ENCODE assay signal across 1 cellular context in the genomic region with DNA sequence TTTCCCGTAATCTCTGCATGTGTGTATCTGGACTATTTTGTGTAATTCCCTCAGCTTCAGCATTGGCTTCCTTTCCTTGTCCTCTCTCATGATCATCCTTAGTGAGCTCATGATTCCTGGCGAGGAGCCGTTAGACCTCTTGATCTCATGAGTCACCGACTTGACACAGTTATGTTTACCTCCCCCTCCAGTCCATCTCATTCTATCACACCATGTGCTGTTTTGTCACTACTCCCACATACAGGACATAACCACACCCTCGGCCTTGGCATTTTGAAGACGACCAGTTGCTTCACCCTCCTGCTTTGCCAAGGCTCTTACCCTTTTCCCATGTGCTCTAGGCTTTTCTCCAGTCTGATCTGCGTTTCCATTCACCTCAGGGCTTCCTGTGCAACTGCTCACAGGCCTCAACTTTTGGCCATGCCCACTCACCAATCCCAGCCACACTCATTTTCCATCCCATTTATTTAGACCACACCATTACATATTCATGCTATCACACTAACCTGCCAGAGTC.
TF ChIP-seq lines count a peak whose summit lies in the region.

No MANE protein-coding gene starts in this region.

TF ChIP-seq in K562, 482 proteins besides CTCF, POLR2A, EP300 and RAD21 (continued from another document and continues in another):
- TF ChIP-seq NR2C1 (IDR thresholded peaks at IDR 0.05), result no peak
- peak; percentile 58; the same call in 1 of the 2 replicates for TF ChIP-seq NR2C1 (tag; IDR thresholded peaks at IDR 0.05)
- TF ChIP-seq ZNF354B (CRISPR knock-in tag; IDR thresholded peaks at IDR 0.05), result no peak
- no peak for TF ChIP-seq PURB (CRISPR knock-in tag; IDR thresholded peaks at IDR 0.05; ENCODE audit: low read depth)
- TF ChIP-seq CBFA2T2 (conservative IDR thresholded peaks at IDR 0.05), result peak; percentile 50
- TF ChIP-seq ZSCAN29 (IDR thresholded peaks at IDR 0.05), result no peak
- TF ChIP-seq, protein P1, sequence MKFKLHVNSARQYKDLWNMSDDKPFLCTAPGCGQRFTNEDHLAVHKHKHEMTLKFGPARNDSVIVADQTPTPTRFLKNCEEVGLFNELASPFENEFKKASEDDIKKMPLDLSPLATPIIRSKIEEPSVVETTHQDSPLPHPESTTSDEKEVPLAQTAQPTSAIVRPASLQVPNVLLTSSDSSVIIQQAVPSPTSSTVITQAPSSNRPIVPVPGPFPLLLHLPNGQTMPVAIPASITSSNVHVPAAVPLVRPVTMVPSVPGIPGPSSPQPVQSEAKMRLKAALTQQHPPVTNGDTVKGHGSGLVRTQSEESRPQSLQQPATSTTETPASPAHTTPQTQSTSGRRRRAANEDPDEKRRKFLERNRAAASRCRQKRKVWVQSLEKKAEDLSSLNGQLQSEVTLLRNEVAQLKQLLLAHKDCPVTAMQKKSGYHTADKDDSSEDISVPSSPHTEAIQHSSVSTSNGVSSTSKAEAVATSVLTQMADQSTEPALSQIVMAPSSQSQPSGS (CRISPR knock-in tag; IDR thresholded peaks at IDR 0.05), result no peak
- TF ChIP-seq ZNF507 (tag; conservative IDR thresholded peaks at IDR 0.05), result no peak
- no peak for TF ChIP-seq ZNF785 (CRISPR knock-in tag; IDR thresholded peaks at IDR 0.05)
- no peak for TF ChIP-seq RBM34 (IDR thresholded peaks at IDR 0.05; ENCODE audit: borderline replicate concordance, insufficient read depth, low read length)
- TF ChIP-seq, protein P2, sequence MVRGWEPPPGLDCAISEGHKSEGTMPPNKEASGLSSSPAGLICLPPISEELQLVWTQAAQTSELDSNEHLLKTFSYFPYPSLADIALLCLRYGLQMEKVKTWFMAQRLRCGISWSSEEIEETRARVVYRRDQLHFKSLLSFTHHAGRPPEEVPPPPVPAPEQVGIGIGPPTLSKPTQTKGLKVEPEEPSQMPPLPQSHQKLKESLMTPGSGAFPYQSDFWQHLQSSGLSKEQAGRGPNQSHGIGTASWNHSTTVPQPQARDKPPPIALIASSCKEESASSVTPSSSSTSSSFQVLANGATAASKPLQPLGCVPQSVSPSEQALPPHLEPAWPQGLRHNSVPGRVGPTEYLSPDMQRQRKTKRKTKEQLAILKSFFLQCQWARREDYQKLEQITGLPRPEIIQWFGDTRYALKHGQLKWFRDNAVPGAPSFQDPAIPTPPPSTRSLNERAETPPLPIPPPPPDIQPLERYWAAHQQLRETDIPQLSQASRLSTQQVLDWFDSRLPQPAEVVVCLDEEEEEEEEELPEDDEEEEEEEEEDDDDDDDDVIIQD (CRISPR knock-in tag; IDR thresholded peaks at IDR 0.05), result no peak
- no peak for TF ChIP-seq ZBTB8A (IDR thresholded peaks at IDR 0.05; ENCODE audit: partially characterized antibody)
- no peak for TF ChIP-seq SP2 (IDR thresholded peaks at IDR 0.05; ENCODE audit: extremely low read depth, low read depth, low read length, poor library complexity, severe bottlenecking)
- no peak for TF ChIP-seq SRSF1 (IDR thresholded peaks at IDR 0.05; ENCODE audit: low read depth, low read length)
- TF ChIP-seq JUND (IDR thresholded peaks at IDR 0.05; ENCODE audit: borderline replicate concordance, low read depth, low read length), result peak; percentile 97
- peak; percentile 97 for TF ChIP-seq JUND (tag; IDR thresholded peaks at IDR 0.05; ENCODE audit: borderline replicate concordance, low read depth, low read length)
- TF ChIP-seq, protein P3, sequence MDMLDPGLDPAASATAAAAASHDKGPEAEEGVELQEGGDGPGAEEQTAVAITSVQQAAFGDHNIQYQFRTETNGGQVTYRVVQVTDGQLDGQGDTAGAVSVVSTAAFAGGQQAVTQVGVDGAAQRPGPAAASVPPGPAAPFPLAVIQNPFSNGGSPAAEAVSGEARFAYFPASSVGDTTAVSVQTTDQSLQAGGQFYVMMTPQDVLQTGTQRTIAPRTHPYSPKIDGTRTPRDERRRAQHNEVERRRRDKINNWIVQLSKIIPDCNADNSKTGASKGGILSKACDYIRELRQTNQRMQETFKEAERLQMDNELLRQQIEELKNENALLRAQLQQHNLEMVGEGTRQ (CRISPR knock-in tag; IDR thresholded peaks at IDR 0.05), result no peak
- no peak for TF ChIP-seq THRAP3 (IDR thresholded peaks at IDR 0.05; ENCODE audit: borderline replicate concordance)
- TF ChIP-seq SREBF2 (CRISPR knock-in tag; IDR thresholded peaks at IDR 0.05), result no peak
- no peak for TF ChIP-seq BRD4 (IDR thresholded peaks at IDR 0.05)
- no peak for TF ChIP-seq TAF1 (IDR thresholded peaks at IDR 0.05; ENCODE audit: control insufficient read depth, extremely low read depth, insufficient read depth, low read length, severe bottlenecking)
- TF ChIP-seq ARHGAP35 (IDR thresholded peaks at IDR 0.05; ENCODE audit: partially characterized antibody), result no peak
- peak; percentile 23; the same call in 1 of the 2 replicates for TF ChIP-seq KLF6 (CRISPR knock-in tag; IDR thresholded peaks at IDR 0.05; ENCODE audit: borderline replicate concordance)
- TF ChIP-seq JUN (IDR thresholded peaks at IDR 0.05; ENCODE audit: borderline replicate concordance, low read depth, low read length), result peak; percentile 97
- no peak for TF ChIP-seq JUN (CRISPR knock-in tag; IDR thresholded peaks at IDR 0.05; ENCODE audit: borderline replicate concordance)
- TF ChIP-seq BCL6 (CRISPR knock-in tag; IDR thresholded peaks at IDR 0.05), result no peak
- peak; percentile 74; the same call in 1 of the 2 replicates for TF ChIP-seq ZNF589 (CRISPR knock-in tag; IDR thresholded peaks at IDR 0.05; ENCODE audit: low read depth)
- TF ChIP-seq, protein P4, sequence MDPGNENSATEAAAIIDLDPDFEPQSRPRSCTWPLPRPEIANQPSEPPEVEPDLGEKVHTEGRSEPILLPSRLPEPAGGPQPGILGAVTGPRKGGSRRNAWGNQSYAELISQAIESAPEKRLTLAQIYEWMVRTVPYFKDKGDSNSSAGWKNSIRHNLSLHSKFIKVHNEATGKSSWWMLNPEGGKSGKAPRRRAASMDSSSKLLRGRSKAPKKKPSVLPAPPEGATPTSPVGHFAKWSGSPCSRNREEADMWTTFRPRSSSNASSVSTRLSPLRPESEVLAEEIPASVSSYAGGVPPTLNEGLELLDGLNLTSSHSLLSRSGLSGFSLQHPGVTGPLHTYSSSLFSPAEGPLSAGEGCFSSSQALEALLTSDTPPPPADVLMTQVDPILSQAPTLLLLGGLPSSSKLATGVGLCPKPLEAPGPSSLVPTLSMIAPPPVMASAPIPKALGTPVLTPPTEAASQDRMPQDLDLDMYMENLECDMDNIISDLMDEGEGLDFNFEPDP (CRISPR knock-in tag; IDR thresholded peaks at IDR 0.05), result no peak
- TF ChIP-seq GATAD2B (IDR thresholded peaks at IDR 0.05; ENCODE audit: borderline replicate concordance), result no peak
- TF ChIP-seq MYC (IDR thresholded peaks at IDR 0.05; ENCODE audit: low read depth, low read length), result peak; percentile 70
- no peak for TF ChIP-seq MYC (CRISPR knock-in tag; IDR thresholded peaks at IDR 0.05; ENCODE audit: borderline replicate concordance, low read depth)
- TF ChIP-seq PTRF (tag; IDR thresholded peaks at IDR 0.05), result no peak
- TF ChIP-seq HEY1 (CRISPR knock-in tag; IDR thresholded peaks at IDR 0.05; ENCODE audit: borderline replicate concordance), result no peak
- TF ChIP-seq MEF2D (tag; conservative IDR thresholded peaks at IDR 0.05; ENCODE audit: low read depth), result peak; percentile 82
- no peak for TF ChIP-seq KLF10 (CRISPR knock-in tag; IDR thresholded peaks at IDR 0.05)
- peak; percentile 93 for TF ChIP-seq DPF2 (IDR thresholded peaks at IDR 0.05)
- TF ChIP-seq, protein P5, sequence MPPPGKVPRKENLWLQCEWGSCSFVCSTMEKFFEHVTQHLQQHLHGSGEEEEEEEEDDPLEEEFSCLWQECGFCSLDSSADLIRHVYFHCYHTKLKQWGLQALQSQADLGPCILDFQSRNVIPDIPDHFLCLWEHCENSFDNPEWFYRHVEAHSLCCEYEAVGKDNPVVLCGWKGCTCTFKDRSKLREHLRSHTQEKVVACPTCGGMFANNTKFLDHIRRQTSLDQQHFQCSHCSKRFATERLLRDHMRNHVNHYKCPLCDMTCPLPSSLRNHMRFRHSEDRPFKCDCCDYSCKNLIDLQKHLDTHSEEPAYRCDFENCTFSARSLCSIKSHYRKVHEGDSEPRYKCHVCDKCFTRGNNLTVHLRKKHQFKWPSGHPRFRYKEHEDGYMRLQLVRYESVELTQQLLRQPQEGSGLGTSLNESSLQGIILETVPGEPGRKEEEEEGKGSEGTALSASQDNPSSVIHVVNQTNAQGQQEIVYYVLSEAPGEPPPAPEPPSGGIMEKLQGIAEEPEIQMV (tag; conservative IDR thresholded peaks at IDR 0.05; ENCODE audit: low read depth), result no peak
- TF ChIP-seq ZNF274 (IDR thresholded peaks at IDR 0.05; ENCODE audit: borderline replicate concordance, low read depth, low read length), result no peak
- TF ChIP-seq, protein P6, sequence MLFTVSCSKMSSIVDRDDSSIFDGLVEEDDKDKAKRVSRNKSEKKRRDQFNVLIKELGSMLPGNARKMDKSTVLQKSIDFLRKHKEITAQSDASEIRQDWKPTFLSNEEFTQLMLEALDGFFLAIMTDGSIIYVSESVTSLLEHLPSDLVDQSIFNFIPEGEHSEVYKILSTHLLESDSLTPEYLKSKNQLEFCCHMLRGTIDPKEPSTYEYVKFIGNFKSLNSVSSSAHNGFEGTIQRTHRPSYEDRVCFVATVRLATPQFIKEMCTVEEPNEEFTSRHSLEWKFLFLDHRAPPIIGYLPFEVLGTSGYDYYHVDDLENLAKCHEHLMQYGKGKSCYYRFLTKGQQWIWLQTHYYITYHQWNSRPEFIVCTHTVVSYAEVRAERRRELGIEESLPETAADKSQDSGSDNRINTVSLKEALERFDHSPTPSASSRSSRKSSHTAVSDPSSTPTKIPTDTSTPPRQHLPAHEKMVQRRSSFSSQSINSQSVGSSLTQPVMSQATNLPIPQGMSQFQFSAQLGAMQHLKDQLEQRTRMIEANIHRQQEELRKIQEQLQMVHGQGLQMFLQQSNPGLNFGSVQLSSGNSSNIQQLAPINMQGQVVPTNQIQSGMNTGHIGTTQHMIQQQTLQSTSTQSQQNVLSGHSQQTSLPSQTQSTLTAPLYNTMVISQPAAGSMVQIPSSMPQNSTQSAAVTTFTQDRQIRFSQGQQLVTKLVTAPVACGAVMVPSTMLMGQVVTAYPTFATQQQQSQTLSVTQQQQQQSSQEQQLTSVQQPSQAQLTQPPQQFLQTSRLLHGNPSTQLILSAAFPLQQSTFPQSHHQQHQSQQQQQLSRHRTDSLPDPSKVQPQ (CRISPR knock-in tag; IDR thresholded peaks at IDR 0.05; ENCODE audit: borderline replicate concordance), result no peak
- peak; percentile 64 for TF ChIP-seq TEAD4 (IDR thresholded peaks at IDR 0.05; ENCODE audit: low read length)
- TF ChIP-seq TEAD4 (CRISPR knock-in tag; IDR thresholded peaks at IDR 0.05; ENCODE audit: borderline replicate concordance), result no peak
- TF ChIP-seq, protein P7, sequence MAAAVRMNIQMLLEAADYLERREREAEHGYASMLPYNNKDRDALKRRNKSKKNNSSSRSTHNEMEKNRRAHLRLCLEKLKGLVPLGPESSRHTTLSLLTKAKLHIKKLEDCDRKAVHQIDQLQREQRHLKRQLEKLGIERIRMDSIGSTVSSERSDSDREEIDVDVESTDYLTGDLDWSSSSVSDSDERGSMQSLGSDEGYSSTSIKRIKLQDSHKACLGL (CRISPR knock-in tag; IDR thresholded peaks at IDR 0.05; ENCODE audit: borderline replicate concordance, poor library complexity, severe bottlenecking), result no peak
- no peak for TF ChIP-seq ZNF584 (CRISPR knock-in tag; IDR thresholded peaks at IDR 0.05; ENCODE audit: low read depth)
- no peak for TF ChIP-seq ZNF165 (CRISPR knock-in tag; IDR thresholded peaks at IDR 0.05; ENCODE audit: borderline replicate concordance)
- no peak for TF ChIP-seq SMAD1 (IDR thresholded peaks at IDR 0.05; ENCODE audit: low read depth, low read length, partially characterized antibody)
- no peak for TF ChIP-seq FIP1L1 (IDR thresholded peaks at IDR 0.05; ENCODE audit: low read depth, low read length, poor library complexity, severe bottlenecking)
- TF ChIP-seq ZNF57 (CRISPR knock-in tag; IDR thresholded peaks at IDR 0.05), result 0 out of 2 replicates have a peak, but pooled peaks have one; percentile 26
- no peak for TF ChIP-seq BMI1 (IDR thresholded peaks at IDR 0.05; ENCODE audit: low read length)
- TF ChIP-seq KDM4B (IDR thresholded peaks at IDR 0.05; ENCODE audit: borderline replicate concordance in 2 of 2, low read depth in 1 of 2), result no peak
- TF ChIP-seq SMARCB1 (IDR thresholded peaks at IDR 0.05; ENCODE audit: insufficient read length, low read depth), result no peak
- no peak for TF ChIP-seq ZC3H4 (CRISPR knock-in tag; IDR thresholded peaks at IDR 0.05; ENCODE audit: borderline replicate concordance)
- no peak for TF ChIP-seq SP1 (CRISPR knock-in tag; IDR thresholded peaks at IDR 0.05)
- no peak for TF ChIP-seq CEBPG (CRISPR knock-in tag; IDR thresholded peaks at IDR 0.05)
- peak; percentile 18 to 44; a peak in 2 of 4 replicates for TF ChIP-seq CEBPG (tag; conservative IDR thresholded peaks at IDR 0.05 in 1 of 2, IDR thresholded peaks at IDR 0.05 in 1 of 2)
- TF ChIP-seq, protein P8, sequence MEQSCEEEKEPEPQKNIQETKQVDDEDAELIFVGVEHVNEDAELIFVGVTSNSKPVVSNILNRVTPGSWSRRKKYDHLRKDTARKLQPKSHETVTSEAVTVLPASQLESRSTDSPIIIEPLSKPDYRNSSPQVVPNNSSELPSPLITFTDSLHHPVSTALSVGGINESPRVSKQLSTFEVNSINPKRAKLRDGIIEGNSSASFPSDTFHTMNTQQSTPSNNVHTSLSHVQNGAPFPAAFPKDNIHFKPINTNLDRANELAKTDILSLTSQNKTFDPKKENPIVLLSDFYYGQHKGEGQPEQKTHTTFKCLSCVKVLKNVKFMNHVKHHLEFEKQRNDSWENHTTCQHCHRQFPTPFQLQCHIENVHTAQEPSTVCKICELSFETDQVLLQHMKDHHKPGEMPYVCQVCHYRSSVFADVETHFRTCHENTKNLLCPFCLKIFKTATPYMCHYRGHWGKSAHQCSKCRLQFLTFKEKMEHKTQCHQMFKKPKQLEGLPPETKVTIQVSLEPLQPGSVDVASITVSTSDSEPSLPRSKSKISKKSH (CRISPR knock-in tag; IDR thresholded peaks at IDR 0.05), result no peak
- TF ChIP-seq, protein P9, sequence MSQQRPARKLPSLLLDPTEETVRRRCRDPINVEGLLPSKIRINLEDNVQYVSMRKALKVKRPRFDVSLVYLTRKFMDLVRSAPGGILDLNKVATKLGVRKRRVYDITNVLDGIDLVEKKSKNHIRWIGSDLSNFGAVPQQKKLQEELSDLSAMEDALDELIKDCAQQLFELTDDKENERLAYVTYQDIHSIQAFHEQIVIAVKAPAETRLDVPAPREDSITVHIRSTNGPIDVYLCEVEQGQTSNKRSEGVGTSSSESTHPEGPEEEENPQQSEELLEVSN (IDR thresholded peaks at IDR 0.05; ENCODE audit: borderline replicate concordance in 1 of 2, extremely low read depth in 1 of 2, insufficient read depth in 1 of 2, insufficient read length in 1 of 2, low read depth in 1 of 2, low read length in 1 of 2, poor library complexity in 1 of 2, severe bottlenecking in 1 of 2), result peak; percentile 57 to 73
- TF ChIP-seq RBM25 (IDR thresholded peaks at IDR 0.05; ENCODE audit: low read depth, low read length, severe bottlenecking), result no peak
- TF ChIP-seq RBM22 (IDR thresholded peaks at IDR 0.05; ENCODE audit: low read depth, low read length, poor library complexity, severe bottlenecking), result no peak
- TF ChIP-seq SNRNP70 (optimal IDR thresholded peaks at IDR 0.05; ENCODE audit: low read depth, low read length), result no peak
- peak; percentile 68; the same call in 1 of the 2 replicates for TF ChIP-seq ZBTB17 (CRISPR knock-in tag; IDR thresholded peaks at IDR 0.05)
- no peak for TF ChIP-seq PTTG1 (tag; IDR thresholded peaks at IDR 0.05; ENCODE audit: low read depth)
- no peak for TF ChIP-seq KAT7 (CRISPR knock-in tag; IDR thresholded peaks at IDR 0.05; ENCODE audit: borderline replicate concordance)
- TF ChIP-seq CCAR2 (IDR thresholded peaks at IDR 0.05; ENCODE audit: low read depth, low read length), result no peak
- no peak for TF ChIP-seq PCBP1 (IDR thresholded peaks at IDR 0.05; ENCODE audit: low read depth, low read length, poor library complexity, severe bottlenecking)
- peak; percentile 17; the same call in 1 of the 2 replicates for TF ChIP-seq C11orf30 (IDR thresholded peaks at IDR 0.05; ENCODE audit: low read depth)
